Comparison of ENCODE assay signal across 8 cellular contexts in genomic region chr12:96906498-96906848, GRCh38. TPM values are rescaled to one million over a fixed set of nuclear protein-coding genes. Genes with fewer than 3 reads are reported as not detected.
DNase-seq lines count a peak whose midpoint lies in the region; ATAC-seq lines count a peak whose summit lies in the region.

No MANE protein-coding gene starts in this region.

- peak overlapping the region; percentile 97 for H3K27ac Mint-ChIP-seq in activated T-helper 1 cell treated with anti-CD3 and anti-CD28 coated beads, Interleukin-12 subunit alpha, Interleukin-12 subunit beta, Interleukin-2, Interleukin-4 antibody, amounts not matched to agents 30 ng/mL and 10 ng/mL and 1 ng/mL, durations not matched to agents 14 hours and 24 hours and 36 hours
- peak overlapping the region; percentile 98 for H3K27ac Mint-ChIP-seq in stimulated activated naive B cell treated with anti-CD40 and anti-IgM and Interleukin-4, amounts not matched to agents 10 μg/mL and 1 μg/mL and 100 μg/mL, for 72 hours

- DNase-seq in activated T-helper 1 cell treated with anti-CD3 and anti-CD28 coated beads, Interleukin-12 subunit alpha, Interleukin-12 subunit beta, Interleukin-2, Interleukin-4 antibody, amounts not matched to agents 30 ng/mL and 10 ng/mL and 1 ng/mL, durations not matched to agents 14 hours and 24 hours and 36 hours (ENCODE audit: low spot score) = peak; percentile 3
- no peak for DNase-seq in stimulated activated naive B cell treated with anti-CD40 and anti-IgM and Interleukin-4, amounts not matched to agents 10 μg/mL and 1 μg/mL and 100 μg/mL, for 72 hours
- DNase-seq in NCI-H187 (lab: John Stamatoyannopoulos, UW) (no peak), retina (no peak)
- DNase-seq in stimulated activated CD4-positive, alpha-beta T cell treated with anti-CD3 and anti-CD28 coated beads, Interleukin-4, amount 100 ng/mL, for 1 hour = no peak

- intact Hi-C loops in activated T-helper 1 cell treated with anti-CD3 and anti-CD28 coated beads, Interleukin-12 subunit alpha, Interleukin-12 subunit beta, Interleukin-2, Interleukin-4 antibody, amounts not matched to agents 30 ng/mL and 10 ng/mL and 1 ng/mL, durations not matched to agents 14 hours and 24 hours and 36 hours (cut with micrococcal nuclease) = loop anchor here (1.0 to 10.0 kb wide), 20 partner anchors 41 to 1741 kb away; partner anchors contain the start of genes AMDHD1, APAF1, CCDC38 and CDK17

- peaks cover 24% of the 10 kb centered on the region for H3K36me3 Mint-ChIP-seq in activated T-helper 1 cell treated with anti-CD3 and anti-CD28 coated beads, Interleukin-12 subunit alpha, Interleukin-12 subunit beta, Interleukin-2, Interleukin-4 antibody, amounts not matched to agents 30 ng/mL and 10 ng/mL and 1 ng/mL, durations not matched to agents 14 hours and 24 hours and 36 hours (ENCODE audit: low read depth)
- peaks cover 2 to 9% of the 10 kb centered on the region in 2 donors for H3K36me3 Mint-ChIP-seq in stimulated activated naive B cell treated with anti-CD40 and anti-IgM and Interleukin-4, amounts not matched to agents 10 μg/mL and 1 μg/mL and 100 μg/mL, for 72 hours

- peak overlapping the region; percentile 88 for H3K27ac ChIP-seq in HUES48 (ENCODE audit: low read depth, low read length)

- H3K4me1 ChIP-seq in HUES48 (ENCODE audit: control insufficient read depth, insufficient read depth, low read length) = peaks cover 15% of the 10 kb centered on the region

- H3K9me3 ChIP-seq in HUES48 (ENCODE audit: control insufficient read depth, insufficient read depth, low read length) = no peaks in the 10 kb centered on the region

- H3K9ac ChIP-seq in HUES48 (ENCODE audit: low read depth, low read length) = no peak overlapping the region

- no peaks in the 10 kb centered on the region for H3K27me3 ChIP-seq in HUES48 (ENCODE audit: control insufficient read depth, insufficient read depth, low read length)

- H3K4me1 Mint-ChIP-seq in activated T-helper 1 cell treated with anti-CD3 and anti-CD28 coated beads, Interleukin-12 subunit alpha, Interleukin-12 subunit beta, Interleukin-2, Interleukin-4 antibody, amounts not matched to agents 30 ng/mL and 10 ng/mL and 1 ng/mL, durations not matched to agents 14 hours and 24 hours and 36 hours (ENCODE audit: low read depth) = peaks cover 48% of the 10 kb centered on the region
- H3K4me1 Mint-ChIP-seq in stimulated activated naive B cell treated with anti-CD40 and anti-IgM and Interleukin-4, amounts not matched to agents 10 μg/mL and 1 μg/mL and 100 μg/mL, for 72 hours = peaks cover 20 to 39% of the 10 kb centered on the region in 2 donors

- no peaks in the 10 kb centered on the region for H3K9me3 Mint-ChIP-seq in activated T-helper 1 cell treated with anti-CD3 and anti-CD28 coated beads, Interleukin-12 subunit alpha, Interleukin-12 subunit beta, Interleukin-2, Interleukin-4 antibody, amounts not matched to agents 30 ng/mL and 10 ng/mL and 1 ng/mL, durations not matched to agents 14 hours and 24 hours and 36 hours
- no peaks in the 10 kb centered on the region for H3K9me3 Mint-ChIP-seq in stimulated activated naive B cell treated with anti-CD40 and anti-IgM and Interleukin-4, amounts not matched to agents 10 μg/mL and 1 μg/mL and 100 μg/mL, for 72 hours

- H3K4me3 Mint-ChIP-seq in activated T-helper 1 cell treated with anti-CD3 and anti-CD28 coated beads, Interleukin-12 subunit alpha, Interleukin-12 subunit beta, Interleukin-2, Interleukin-4 antibody, amounts not matched to agents 30 ng/mL and 10 ng/mL and 1 ng/mL, durations not matched to agents 14 hours and 24 hours and 36 hours = peak overlapping the region; percentile 88
- peak overlapping the region; percentile 91 to 93 for H3K4me3 Mint-ChIP-seq in stimulated activated naive B cell treated with anti-CD40 and anti-IgM and Interleukin-4, amounts not matched to agents 10 μg/mL and 1 μg/mL and 100 μg/mL, for 72 hours

- peaks cover 3% of the 10 kb centered on the region for H3K27me3 Mint-ChIP-seq in activated T-helper 1 cell treated with anti-CD3 and anti-CD28 coated beads, Interleukin-12 subunit alpha, Interleukin-12 subunit beta, Interleukin-2, Interleukin-4 antibody, amounts not matched to agents 30 ng/mL and 10 ng/mL and 1 ng/mL, durations not matched to agents 14 hours and 24 hours and 36 hours (ENCODE audit: insufficient read depth)
- H3K27me3 Mint-ChIP-seq in stimulated activated naive B cell treated with anti-CD40 and anti-IgM and Interleukin-4, amounts not matched to agents 10 μg/mL and 1 μg/mL and 100 μg/mL, for 72 hours = no peaks in the 10 kb centered on the region

- ATAC-seq in stimulated activated naive B cell treated with anti-CD40 and anti-IgM and Interleukin-4, amounts not matched to agents 10 μg/mL and 1 μg/mL and 100 μg/mL, for 72 hours (replicated peaks) = no peak
- ATAC-seq in HG02973 (IDR thresholded peaks at IDR 0.05; ENCODE audit: unreplicated experiment) = no peak

- H3K36me3 ChIP-seq in HUES48 (ENCODE audit: control insufficient read depth, insufficient read depth, low read length) = no peaks in the 10 kb centered on the region

- H3K4me3 ChIP-seq in HUES48 (ENCODE audit: low read depth, low read length) (peak overlapping the region; percentile 98), iPS-11a (ENCODE audit: low read depth, low read length) (peak overlapping the region; percentile 89)

RNA-seq across cellular contexts. Expression of gene NEDD1, which starts 0.6 kb away (rescaled TPM):
- 61.1 and 65.3 TPM in 2 replicates for total RNA-seq in activated T-helper 1 cell treated with anti-CD3 and anti-CD28 coated beads, Interleukin-12 subunit alpha, Interleukin-12 subunit beta, Interleukin-2, Interleukin-4 antibody, amounts not matched to agents 30 ng/mL and 10 ng/mL and 1 ng/mL, durations not matched to agents 14 hours and 24 hours and 36 hours
